Comparison of ENCODE assay signal across 35 cellular contexts in the genomic region with DNA sequence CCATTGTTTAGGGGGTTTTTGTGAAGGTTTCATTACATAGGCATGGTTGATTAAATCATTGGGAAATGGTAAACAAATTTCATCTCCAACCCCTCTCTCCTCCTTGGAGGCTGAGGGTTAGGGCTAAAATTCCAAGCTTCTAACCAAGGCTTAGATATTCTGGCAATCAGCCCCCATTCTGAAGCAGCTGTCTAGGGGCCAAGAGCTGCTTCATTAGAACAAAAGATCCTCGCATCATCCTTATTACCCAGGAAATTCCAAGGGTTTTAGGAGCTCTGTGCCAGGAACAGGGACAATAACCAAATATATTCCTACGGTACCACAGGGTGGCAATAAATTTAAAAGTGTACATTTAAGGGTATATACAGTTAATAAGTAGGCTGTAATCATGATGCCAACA.
"Had no signal": no experiment of that assay in that cellular context is flagged by ENCODE, and none has a peak within 500 bp of the region (broad histone marks: within the 10 kb centered on the region; RNA-seq: fewer than 3 reads in every experiment).

No MANE protein-coding gene starts in this region.

- H3K27ac ChIP-seq: brain microvascular endothelial cell, RWPE1, WERI-Rb-1 had no signal

- H3K4me3 ChIP-seq: K562 had no signal

- H3K4me3 Mint-ChIP-seq: activated CD4-positive, alpha-beta memory T cell treated with anti-CD3 and anti-CD28 coated beads, Interleukin-2, amount 10 ng/mL, durations not matched to agents 7 days and 5 days; activated CD8-positive, alpha-beta memory T cell treated with anti-CD3 and anti-CD28 coated beads, Interleukin-2, amount 10 ng/mL, durations not matched to agents 7 days and 5 days; activated naive CD4-positive, alpha-beta T cell treated with anti-CD3 and anti-CD28 coated beads, Interleukin-2, amount 10 ng/mL, durations not matched to agents 7 days and 5 days; activated naive CD8-positive, alpha-beta T cell; activated naive CD8-positive, alpha-beta T cell treated with anti-CD3 and anti-CD28 coated beads, Interleukin-2, amount 50 U/mL, for 24 hours had no signal

- H3K27me3 Mint-ChIP-seq: activated CD4-positive, alpha-beta memory T cell treated with anti-CD3 and anti-CD28 coated beads, Interleukin-2, amount 10 ng/mL, durations not matched to agents 7 days and 5 days; activated CD8-positive, alpha-beta memory T cell treated with anti-CD3 and anti-CD28 coated beads, Interleukin-2, amount 10 ng/mL, durations not matched to agents 7 days and 5 days; activated naive CD4-positive, alpha-beta T cell treated with anti-CD3 and anti-CD28 coated beads, Interleukin-2, amount 10 ng/mL, durations not matched to agents 7 days and 5 days had no signal

- H3K27me3 ChIP-seq: brain microvascular endothelial cell had no signal

- DNase-seq: activated CD4-positive, alpha-beta memory T cell treated with anti-CD3 and anti-CD28 coated beads, Interleukin-2, amount 10 ng/mL, durations not matched to agents 7 days and 5 days; activated CD4-positive, alpha-beta T cell treated with anti-CD3 and anti-CD28 coated beads for 1 hour; activated CD4-positive, alpha-beta T cell treated with anti-CD3 and anti-CD28 coated beads for 48 hours; activated CD4-positive, CD25-positive, alpha-beta regulatory T cell; activated CD8-positive, alpha-beta memory T cell treated with anti-CD3 and anti-CD28 coated beads for 24 hours; activated CD8-positive, alpha-beta memory T cell treated with anti-CD3 and anti-CD28 coated beads, Interleukin-2, amount 10 ng/mL, durations not matched to agents 7 days and 5 days; activated CD8-positive, alpha-beta memory T cell treated with anti-CD3 and anti-CD28 coated beads, Interleukin-2, amount 50 U/mL, for 48 hours; activated effector memory CD4-positive, alpha-beta T cell treated with Interleukin-2 at 50 U/mL for 16 hours; activated naive CD4-positive, alpha-beta T cell treated with anti-CD3 and anti-CD28 coated beads, Interleukin-2, amount 10 ng/mL, durations not matched to agents 7 days and 5 days; activated naive CD8-positive, alpha-beta T cell treated with anti-CD3 and anti-CD28 coated beads, Interleukin-2, amount 50 U/mL, for 24 hours; activated T-cell treated with anti-CD3 and anti-CD28 coated beads, Interleukin-2, amount 50 U/mL, for 48 hours; anterior cingulate cortex; brain microvascular endothelial cell; NCI-H1048; NCI-H1105 treated with DMSO at 0.1 percent for 48 hours; NCI-H1436; NCI-H1694; NCI-H2029; NCI-H2107; NCI-H2171; NCI-H510A; NCI-H526; NCI-H748 treated with DMSO at 0.1 percent for 48 hours; NK-92 treated with Interleukin-12 subunit alpha and Interleukin-12 subunit beta, amount 100 ng/mL, for 24 hours; PC-3; SIG-M5; SW 1271; T-helper 1 cell; T-helper 2 cell; T-helper 9 cell; WERI-Rb-1 had no signal

- ATAC-seq: activated CD8-positive, alpha-beta memory T cell treated with anti-CD3 and anti-CD28 coated beads, Interleukin-2, amount 10 ng/mL, durations not matched to agents 7 days and 5 days; activated naive CD8-positive, alpha-beta T cell treated with anti-CD3 and anti-CD28 coated beads, Interleukin-2, amount 50 U/mL, for 24 hours; K562; PC-3; Right ventricle myocardium inferior had no signal

- H3K36me3 ChIP-seq: brain microvascular endothelial cell, WERI-Rb-1 had no signal

- H3K27ac Mint-ChIP-seq: activated CD4-positive, alpha-beta memory T cell treated with anti-CD3 and anti-CD28 coated beads, Interleukin-2, amount 10 ng/mL, durations not matched to agents 7 days and 5 days; activated CD8-positive, alpha-beta memory T cell treated with anti-CD3 and anti-CD28 coated beads, Interleukin-2, amount 10 ng/mL, durations not matched to agents 7 days and 5 days; activated naive CD4-positive, alpha-beta T cell treated with anti-CD3 and anti-CD28 coated beads, Interleukin-2, amount 10 ng/mL, durations not matched to agents 7 days and 5 days; activated naive CD8-positive, alpha-beta T cell; activated naive CD8-positive, alpha-beta T cell treated with anti-CD3 and anti-CD28 coated beads, Interleukin-2, amount 50 U/mL, for 24 hours had no signal
